In the genomic region with DNA sequence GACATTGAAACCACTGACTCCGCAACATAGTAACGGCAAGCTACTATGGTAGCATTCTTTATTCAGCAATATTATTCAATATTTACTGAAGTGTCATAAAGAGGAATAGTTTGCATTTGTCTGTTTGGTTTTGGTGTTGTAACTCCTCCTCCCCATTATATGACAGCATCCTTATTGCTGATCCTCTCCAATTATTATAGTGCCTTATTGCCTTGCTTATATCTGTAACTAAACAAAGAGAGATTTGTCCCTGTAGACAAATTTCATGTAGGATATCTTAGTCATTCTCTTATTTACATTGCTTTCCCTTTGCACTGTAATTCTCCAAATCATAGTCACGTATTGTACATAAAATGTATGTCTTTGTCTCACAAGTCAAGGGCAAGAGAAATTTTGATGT, we compare ENCODE assay signal across 30 cellular contexts.
"Had no signal": no experiment of that assay in that cellular context is flagged by ENCODE, and none has a peak within 500 bp of the region (broad histone marks: within the 10 kb centered on the region; RNA-seq: fewer than 3 reads in every experiment).

No MANE protein-coding gene starts in this region.

- H3K27me3 ChIP-seq: adrenal gland, body of pancreas, esophagus muscularis mucosa, foreskin keratinocyte, gastroesophageal sphincter, heart right ventricle had no signal

- DNase-seq: activated CD4-positive, alpha-beta memory T cell treated with anti-CD3 and anti-CD28 coated beads for 36 hours; activated CD4-positive, alpha-beta T cell treated with anti-CD3 and anti-CD28 coated beads for 36 hours; activated CD4-positive, alpha-beta T cell treated with anti-CD3 and anti-CD28 coated beads, Interleukin-2, amount 10 ng/mL, durations not matched to agents 24 days and 14 days; activated CD4-positive, CD25-positive, alpha-beta regulatory T cell; activated CD4-positive, CD25-positive, alpha-beta regulatory T cell treated with anti-CD3 and anti-CD28 coated beads, Interleukin-2, amount 50 U/mL, for 72 hours; activated CD8-positive, alpha-beta memory T cell treated with anti-CD3 and anti-CD28 coated beads, Interleukin-2, amount 10 ng/mL, durations not matched to agents 7 days and 5 days; activated CD8-positive, alpha-beta memory T cell treated with anti-CD3 and anti-CD28 coated beads, Interleukin-2, amount 50 U/mL, for 4 hours; activated CD8-positive, alpha-beta T cell treated with anti-CD3 and anti-CD28 coated beads, Interleukin-2, amount 10 ng/mL, durations not matched to agents 7 days and 5 days; activated effector memory CD4-positive, alpha-beta T cell treated with anti-CD3 and anti-CD28 coated beads, Interleukin-2, amount 50 U/mL, for 16 hours; activated naive CD4-positive, alpha-beta T cell treated with anti-CD3 and anti-CD28 coated beads for 36 hours; activated naive CD8-positive, alpha-beta T cell treated with anti-CD3 and anti-CD28 coated beads for 36 hours; activated naive CD8-positive, alpha-beta T cell treated with anti-CD3 and anti-CD28 coated beads, Interleukin-2, amount 50 U/mL, for 24 hours; activated T-cell treated with anti-CD3 and anti-CD28 coated beads, Interleukin-2, amount 50 U/mL, for 1 hour; activated T-cell treated with anti-CD3 and anti-CD28 coated beads, Interleukin-2, amount 50 U/mL, for 48 hours; adrenal gland; amygdala; aorta; body of pancreas; caudate nucleus; cortex of kidney; dermis blood vessel endothelial cell; effector CD4-positive, alpha-beta T cell; effector memory CD8-positive, alpha-beta T cell; erythroblast; foreskin keratinocyte; heart right ventricle; T-helper 2 cell had no signal

- FAIRE-seq: colon had no signal

- ATAC-seq: activated CD4-positive, alpha-beta T cell treated with anti-CD3 and anti-CD28 coated beads for 36 hours; activated CD8-positive, alpha-beta memory T cell treated with anti-CD3 and anti-CD28 coated beads, Interleukin-2, amount 10 ng/mL, durations not matched to agents 7 days and 5 days; activated CD8-positive, alpha-beta T cell treated with anti-CD3 and anti-CD28 coated beads, Interleukin-2, amount 10 ng/mL, durations not matched to agents 7 days and 5 days; activated naive CD8-positive, alpha-beta T cell treated with anti-CD3 and anti-CD28 coated beads, Interleukin-2, amount 50 U/mL, for 24 hours; body of pancreas; effector memory CD8-positive, alpha-beta T cell; foreskin keratinocyte; gastroesophageal sphincter; heart right ventricle had no signal

- H3K9me3 ChIP-seq: adrenal gland, body of pancreas, esophagus muscularis mucosa, gastroesophageal sphincter, heart right ventricle had no signal

- H3K4me3 ChIP-seq: adrenal gland, body of pancreas, esophagus muscularis mucosa, gastroesophageal sphincter, heart right ventricle had no signal

- H3K4me1 ChIP-seq: adrenal gland, foreskin keratinocyte, heart right ventricle had no signal

- H3K36me3 ChIP-seq: adrenal gland, esophagus muscularis mucosa, gastroesophageal sphincter, heart right ventricle had no signal

- H3K27ac ChIP-seq: adrenal gland, body of pancreas, esophagus muscularis mucosa, foreskin keratinocyte, gastroesophageal sphincter, heart right ventricle had no signal
